Comparison of ENCODE assay signal across 21 cellular contexts in the genomic region with DNA sequence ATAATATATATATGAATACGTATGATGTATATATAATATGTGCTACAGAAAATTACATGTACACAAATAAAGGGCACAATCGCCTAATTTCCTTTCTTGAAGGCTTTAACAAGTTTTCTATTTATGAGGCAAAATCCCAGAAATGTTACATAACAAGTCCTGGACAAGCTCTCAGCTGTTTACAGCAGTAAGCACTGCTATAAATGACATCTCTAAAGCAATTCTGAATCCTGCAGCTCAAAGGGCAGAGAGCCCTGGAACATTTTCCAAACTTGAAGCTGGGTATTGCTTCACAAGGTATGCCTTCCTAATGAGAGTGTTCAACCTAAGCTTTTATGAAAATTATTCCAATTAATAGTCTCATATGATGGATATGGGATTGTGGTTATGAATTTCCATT.
"Had no signal": no experiment of that assay in that cellular context is flagged by ENCODE, and none has a peak within 500 bp of the region (broad histone marks: within the 10 kb centered on the region; RNA-seq: fewer than 3 reads in every experiment).

No MANE protein-coding gene starts in this region.

- DNase-seq: colonic mucosa; cortex of kidney; dermis blood vessel endothelial cell; dorsolateral prefrontal cortex; effector CD4-positive, alpha-beta T cell; effector CD8-positive, alpha-beta T cell; effector memory CD4-positive, alpha-beta T cell; effector memory CD8-positive, alpha-beta T cell; endodermal cell; erythroblast; esophagus squamous epithelium; foreskin fibroblast; foreskin keratinocyte; foreskin melanocyte; gastrocnemius medialis; glutamatergic neuron; head of caudate nucleus; heart left ventricle; heart right ventricle had no signal

- ATAC-seq: effector memory CD8-positive, alpha-beta T cell; esophagus mucosa; foreskin keratinocyte; gastrocnemius medialis; gastroesophageal sphincter; heart left ventricle had no signal
